9 cellular contexts compared by ENCODE assay signal in the genomic region with DNA sequence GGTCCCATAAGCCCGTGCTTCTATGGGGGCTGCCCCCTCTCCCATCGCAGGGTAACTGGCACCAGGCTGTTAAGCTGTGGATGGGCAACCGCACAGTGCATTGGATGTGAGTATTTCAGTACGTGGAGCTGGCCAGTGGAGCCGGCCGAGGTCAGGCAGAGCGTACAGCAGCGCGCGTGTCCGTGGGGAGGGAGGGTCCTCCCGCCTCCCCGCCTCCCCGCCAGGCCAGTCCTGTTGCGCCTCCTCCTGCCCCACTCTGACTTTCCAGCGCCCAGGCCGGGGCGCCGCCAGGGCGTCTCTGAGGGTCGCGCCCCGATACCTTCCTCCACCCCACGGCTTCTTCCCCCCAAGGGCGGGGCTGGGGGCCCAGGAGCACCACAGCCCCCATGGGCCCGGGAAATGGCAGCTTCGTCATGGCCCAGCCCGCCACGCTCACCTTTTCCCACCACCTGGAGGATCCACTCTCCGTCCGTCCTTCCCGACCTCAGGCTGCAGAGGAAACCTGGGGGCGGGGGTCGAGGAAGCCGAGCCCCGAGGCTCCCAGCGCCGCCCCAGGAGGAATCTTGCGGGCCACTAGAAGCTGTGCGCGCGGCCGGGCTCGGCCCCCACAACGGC. TPM values are rescaled to one million over a fixed set of nuclear protein-coding genes. Genes with fewer than 3 reads are reported as not detected.
DNase-seq lines count a peak whose midpoint lies in the region; ATAC-seq, FAIRE-seq and TF ChIP-seq lines count a peak whose summit lies in the region.
"Had no signal": no experiment of that assay in that cellular context is flagged by ENCODE, and none has a peak within 500 bp of the region (broad histone marks: within the 10 kb centered on the region; RNA-seq: fewer than 3 reads in every experiment).

No MANE protein-coding gene starts in this region.

- no peak for FAIRE-seq in K562 (lab: Jason Lieb, UNC)

- H3K27ac Mint-ChIP-seq in activated T-cell treated with anti-CD3 and anti-CD28 coated beads, Interleukin-2, amount 50 U/mL, for 24 hours, result no peak overlapping the region

- H3K9me3 ChIP-seq in K562 (replicated peaks; ENCODE audit: control insufficient read depth, insufficient read depth, low read depth, low read length) (no peaks in the 10 kb centered on the region), left lung (no peaks in the 10 kb centered on the region), upper lobe of left lung (no peaks in the 10 kb centered on the region)

- H2AFZ ChIP-seq in K562 (ENCODE audit: low read depth, low read length), result peak overlapping the region; percentile 38

- H3K4me3 ChIP-seq in K562 (peak overlapping the region; percentile 85), left lung (peak overlapping the region; percentile 59 to 66), upper lobe of left lung (peak overlapping the region in 3 of 4 donors; percentile 58 to 86 (median 60))

- CTCF ChIA-PET in K562 (lab: Yijun Ruan, JAX; ENCODE audit: low intra/inter-chr PET ratio), result no interaction called here

- H3K4me3 Mint-ChIP-seq in activated T-cell treated with anti-CD3 and anti-CD28 coated beads, Interleukin-2, amount 50 U/mL, for 24 hours, result peak overlapping the region; percentile 56

- in situ Hi-C loops in K562 (cut with MboI), result no loop called here
- in situ Hi-C loops in ACHN (cut with HindIII; ENCODE audit: low pct_ligation_motif_present, low pct_unique_long_range_greater_than_20kb, low sequenced_read_pairs), result no loop called here

- peak overlapping the region in 1 of 2 experiments; percentile 78; a peak in 2 of 4 replicates for H3K9ac ChIP-seq in K562 (ENCODE audit: insufficient read depth in 1 of 2, low read depth in 2 of 2, low read length in 2 of 2)

- peaks cover 41% of the 10 kb centered on the region for H3K79me2 ChIP-seq in K562 (ENCODE audit: control insufficient read depth, insufficient read depth, low read length)

- peaks cover 0 to 16% of the 10 kb centered on the region in 2 experiments; a peak in 2 of 5 replicates for H3K27me3 ChIP-seq in K562 (ENCODE audit: control insufficient read depth in 2 of 2, insufficient read depth in 2 of 2, low read length in 2 of 2)
- H3K27me3 ChIP-seq in left lung, result peaks cover 0 to 47% of the 10 kb centered on the region in 2 donors
- H3K27me3 ChIP-seq in upper lobe of left lung, result peaks cover 0 to 25% (median 9%) of the 10 kb centered on the region in 4 donors

- H3K4me2 ChIP-seq in K562 (ENCODE audit: insufficient read depth, low read length), result peak overlapping the region; percentile 45

- H3K27ac ChIP-seq in K562 (ENCODE audit: extremely low read depth, low read depth, low read length), result no peak overlapping the region
- no peak overlapping the region for H3K27ac ChIP-seq in left lung
- H3K27ac ChIP-seq in upper lobe of left lung, result peak overlapping the region in 1 of 4 donors; percentile 11

- 17% methylated on average over 21 of the region's 45 CpGs for WGBS in K562 (ENCODE audit: insufficient coverage, low coverage, missing lambda C conversion rate)
- WGBS in upper lobe of left lung, 2 donors, result 18 to 28% methylated on average over 15 to 16 of the region's 45 CpGs

- peaks cover 14% of the 10 kb centered on the region for H3K27me3 Mint-ChIP-seq in activated T-cell treated with anti-CD3 and anti-CD28 coated beads, Interleukin-2, amount 50 U/mL, for 24 hours

- peaks cover 29% of the 10 kb centered on the region for H3K36me3 Mint-ChIP-seq in activated T-cell treated with anti-CD3 and anti-CD28 coated beads, Interleukin-2, amount 50 U/mL, for 24 hours (ENCODE audit: low read depth)

- no peaks in the 10 kb centered on the region for H3K9me3 Mint-ChIP-seq in activated T-cell treated with anti-CD3 and anti-CD28 coated beads, Interleukin-2, amount 50 U/mL, for 24 hours

- H3K4me1 Mint-ChIP-seq in activated T-cell treated with anti-CD3 and anti-CD28 coated beads, Interleukin-2, amount 50 U/mL, for 24 hours (ENCODE audit: low read depth), result peaks cover 22% of the 10 kb centered on the region

- H4K20me1 ChIP-seq in K562 (replicated peaks; ENCODE audit: control insufficient read depth, insufficient read depth, low read length), result peaks cover 5% of the 10 kb centered on the region; the same call in 1 of the 2 replicates

- intact Hi-C loops in K562 (cut with micrococcal nuclease) (loop anchor here (5.0 kb wide), 1 partner anchor 106 kb away; a partner anchor contains a TSS), left lung (cut with DNase I) (no loop called here)

- H3K36me3 ChIP-seq in K562 (ENCODE audit: control insufficient read depth, insufficient read depth, low read length) (peaks cover 27% of the 10 kb centered on the region), left lung (no peaks in the 10 kb centered on the region), upper lobe of left lung (no peaks in the 10 kb centered on the region)

- POLR2A ChIA-PET in K562 (lab: Yijun Ruan, JAX), result interaction anchor here (0.7 to 1.0 kb wide), 3 partner anchors 13 to 115 kb away, joined by 3 to 4 read pairs (median 3); no protein-coding TSS in a partner anchor

- no peaks in the 10 kb centered on the region for H3K9me1 ChIP-seq in K562 (ENCODE audit: control insufficient read depth, insufficient read depth, low read length)

- H3K4me1 ChIP-seq in K562 (replicated peaks in 1 of 2; ENCODE audit: control insufficient read depth in 2 of 2, insufficient read depth in 2 of 2, low read length in 2 of 2), result peaks cover 18 to 42% of the 10 kb centered on the region in 2 experiments
- H3K4me1 ChIP-seq in left lung, result peaks cover 13 to 25% of the 10 kb centered on the region in 2 donors
- H3K4me1 ChIP-seq in upper lobe of left lung, result peaks cover 19 to 36% (median 24%) of the 10 kb centered on the region in 4 donors

- no peak for TF ChIP-seq POLR2A in K562 (conservative IDR thresholded peaks at IDR 0.05)
- no peak for TF ChIP-seq POLR2A in upper lobe of left lung (IDR thresholded peaks at IDR 0.05)

- ATAC-seq in K562 (no peak), left lung (peak; percentile 4), upper lobe of left lung (ENCODE audit: low FRiP score in 2 of 2) (no peak), HG03342 (IDR thresholded peaks at IDR 0.05; ENCODE audit: unreplicated experiment) (no peak)

- BruUV-seq in K562 (replicated peaks; lab: Mats Ljungman, UMichigan), result no TSS peak

- no peak for TF ChIP-seq EP300 in K562 (IDR thresholded peaks at IDR 0.05; ENCODE audit: low read length)
- no peak for TF ChIP-seq EP300 in upper lobe of left lung (IDR thresholded peaks at IDR 0.05)

- DNase-seq in activated T-cell treated with anti-CD3 and anti-CD28 coated beads, Interleukin-2, amount 50 U/mL, for 24 hours, result no peak
- no peak for DNase-seq in activated T-cell treated with anti-CD3 and anti-CD28 coated beads, Interleukin-2, amount 50 U/mL, for 1 hour
- DNase-seq in K562 (ENCODE audit: extremely low read depth in 1 of 4, low spot score in 3 of 4) (peak in 2 of 4 experiments; percentile 36 to 47), left lung (no peak), upper lobe of left lung (peak in 1 of 2 donors; percentile 84), HuH-7 (ENCODE audit: low spot score) (no peak), ACHN (no peak)
- DNase-seq: NCI-H2107 had no signal

- no peak for TF ChIP-seq RAD21 in K562 (CRISPR knock-in tag; conservative IDR thresholded peaks at IDR 0.05 in 1 of 2, IDR thresholded peaks at IDR 0.05 in 1 of 2)

- TF ChIP-seq CTCF in K562 (IDR thresholded peaks at IDR 0.05 in 2 of 3, conservative IDR thresholded peaks at IDR 0.05 in 1 of 3; ENCODE audit: insufficient read depth in 2 of 3, low read depth in 1 of 3, low read length in 3 of 3) (no peak), left lung (IDR thresholded peaks at IDR 0.05) (no peak), upper lobe of left lung (IDR thresholded peaks at IDR 0.05) (no peak)

TF ChIP-seq in K562, 482 proteins besides CTCF, POLR2A, EP300 and RAD21:
- TF ChIP-seq DMBX1 (CRISPR knock-in tag; IDR thresholded peaks at IDR 0.05; ENCODE audit: borderline replicate concordance) (no peak), NRF1 (conservative IDR thresholded peaks at IDR 0.05 in 1 of 2, IDR thresholded peaks at IDR 0.05 in 1 of 2) (peak in 1 of 2 experiments; percentile 30; a peak in 1 of 4 replicates), SAFB (IDR thresholded peaks at IDR 0.05; ENCODE audit: borderline replicate concordance, low read depth, low read length) (peak; percentile 62; the same call in 1 of the 2 replicates)

RNA-seq across cellular contexts. Expression of a gene that starts 0.9 kb away (rescaled TPM):
- total RNA-seq in K562 (2011; cell fraction: chromatin; rRNA removed; ENCODE audit: low replicate concordance), result 153 and 281 TPM in 2 replicates
- total RNA-seq in K562 (2011; cell fraction: nucleolus; rRNA removed), result 147 and 149 TPM in 2 replicates
- total RNA-seq in K562 (2011; cell fraction: nucleoplasm; rRNA removed), result 120 and 125 TPM in 2 replicates
- total RNA-seq in K562 (2014; rRNA removed) (91.6 and 109 TPM in 2 replicates), K562 (2014; rRNA removed; fragmentation: Illumina TruSeq; extraction: Trizol) (83.2 and 89.5 TPM in 2 replicates), K562 (2015; rRNA removed; fragmentation: Illumina TruSeq; extraction: Trizol) (62.1 and 65.2 TPM in 2 replicates), K562 (2021) (108 and 116 TPM in 2 replicates), left lung (10 to 100 TPM; 44.9 to 70.0 TPM), upper lobe of left lung (10 to 100 TPM; 18.9 to 42.1 (median 30.8) TPM)
- polyA plus RNA-seq in K562 (2011; rRNA removed) (34.7 and 50.3 TPM in 2 replicates), K562 (2014; fragmentation: Illumina TruSeq; extraction: Trizol) (57.4 and 72.3 TPM in 2 replicates), K562 (2014; fragmentation: Nextera tagmentation; extraction: Ambion mirVana) (10 to 100 TPM; 23.5 to 30.3 TPM), K562 (2014; rRNA removed) (65.2 and 71.1 TPM in 2 replicates)
- polyA plus RNA-seq in K562 (2011; cell fraction: cytosol; rRNA removed), result 29.5 and 50.9 TPM in 2 replicates
- polyA plus RNA-seq in K562 (2011; cell fraction: nucleus; rRNA removed), result 96.2 and 154 TPM in 2 replicates
- polyA plus RNA-seq in K562 (2012), result 94.4 and 95.0 TPM in 2 replicates
- polyA minus RNA-seq in K562 (2011; rRNA and poly(A)+ RNA removed), result 32.8 and 39.3 TPM in 2 replicates
- polyA minus RNA-seq in K562 (2011; cell fraction: cytosol; rRNA and poly(A)+ RNA removed), result 52.9 and 65.4 TPM in 2 replicates
- 61.7 and 66.5 TPM in 2 replicates for polyA minus RNA-seq in K562 (2011; cell fraction: nucleus; rRNA and poly(A)+ RNA removed)
